34 cellular contexts compared by ENCODE assay signal in the genomic region with DNA sequence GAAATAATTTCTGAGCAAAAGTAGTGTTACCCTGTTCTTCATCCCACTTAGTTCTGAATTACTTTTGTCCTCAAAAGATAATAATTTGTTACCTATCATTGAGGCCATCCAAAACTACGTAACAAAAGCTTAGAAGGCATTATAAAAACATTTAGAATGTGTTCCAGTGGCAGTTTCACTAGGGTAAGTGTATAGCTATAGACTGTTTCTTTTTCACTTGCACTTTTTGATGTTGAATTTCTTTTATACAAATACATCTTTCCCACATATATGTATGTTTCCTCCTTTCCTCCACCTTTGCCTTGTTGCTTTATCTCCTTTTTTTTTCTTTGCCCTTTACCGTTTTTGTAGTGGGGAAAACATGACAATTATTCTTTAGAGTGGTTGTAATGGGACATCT.
"Had no signal": no experiment of that assay in that cellular context is flagged by ENCODE, and none has a peak within 500 bp of the region (broad histone marks: within the 10 kb centered on the region; RNA-seq: fewer than 3 reads in every experiment).

No MANE protein-coding gene starts in this region.

- H3K27ac ChIP-seq: adrenal gland, body of pancreas, breast epithelium, Peyer's patch, WERI-Rb-1 had no signal

- ATAC-seq: activated CD8-positive, alpha-beta T cell treated with anti-CD3 and anti-CD28 coated beads, Interleukin-2, amount 10 ng/mL, durations not matched to agents 7 days and 5 days; activated T-cell treated with anti-CD3 and anti-CD28 coated beads, Interleukin-2, amount 50 U/mL, for 4 hours; body of pancreas; PC-3 had no signal

- H3K9me3 ChIP-seq: adrenal gland, body of pancreas, breast epithelium, Peyer's patch had no signal

- H3K9me3 Mint-ChIP-seq: activated CD4-positive, alpha-beta T cell treated with anti-CD3 and anti-CD28 coated beads, Interleukin-2, amount 10 ng/mL, durations not matched to agents 7 days and 5 days; activated naive CD8-positive, alpha-beta T cell treated with anti-CD3 and anti-CD28 coated beads, Interleukin-2, amount 10 ng/mL, durations not matched to agents 7 days and 5 days; activated T-cell treated with anti-CD3 and anti-CD28 coated beads, Interleukin-2, amount 50 U/mL, for 4 hours had no signal

- H3K4me3 Mint-ChIP-seq: activated CD4-positive, alpha-beta T cell treated with anti-CD3 and anti-CD28 coated beads, Interleukin-2, amount 10 ng/mL, durations not matched to agents 7 days and 5 days; activated CD8-positive, alpha-beta T cell treated with anti-CD3 and anti-CD28 coated beads, Interleukin-2, amount 10 ng/mL, durations not matched to agents 7 days and 5 days; activated naive CD8-positive, alpha-beta T cell treated with anti-CD3 and anti-CD28 coated beads, Interleukin-2, amount 10 ng/mL, durations not matched to agents 7 days and 5 days; activated T-cell treated with anti-CD3 and anti-CD28 coated beads, Interleukin-2, amount 50 U/mL, for 4 hours had no signal

- DNase-seq: activated CD4-positive, alpha-beta T cell treated with anti-CD3 and anti-CD28 coated beads for 1 hour; activated CD4-positive, alpha-beta T cell treated with anti-CD3 and anti-CD28 coated beads, Interleukin-2, amount 10 ng/mL, durations not matched to agents 7 days and 5 days; activated CD4-positive, alpha-beta T cell treated with anti-CD3 and anti-CD28 coated beads, Interleukin-2, amount 50 U/mL, for 48 hours; activated CD4-positive, CD25-positive, alpha-beta regulatory T cell; activated CD8-positive, alpha-beta T cell treated with anti-CD3 and anti-CD28 coated beads, Interleukin-2, amount 10 ng/mL, durations not matched to agents 7 days and 5 days; activated effector memory CD4-positive, alpha-beta T cell treated with anti-CD3 and anti-CD28 coated beads, Interleukin-2, amount 50 U/mL, for 16 hours; activated naive CD4-positive, alpha-beta T cell; activated naive CD4-positive, alpha-beta T cell treated with anti-CD3 and anti-CD28 coated beads, Interleukin-2, amount 50 U/mL, for 16 hours; activated naive CD8-positive, alpha-beta T cell treated with anti-CD3 and anti-CD28 coated beads, Interleukin-2, amount 10 ng/mL, durations not matched to agents 7 days and 5 days; activated T-cell treated with anti-CD3 and anti-CD28 coated beads, Interleukin-2, amount 50 U/mL, for 4 hours; adrenal gland; body of pancreas; caudate nucleus; cerebellar nuclear complex; NCI-H1092 treated with DMSO at 0.1 percent for 48 hours; NCI-H1417; NCI-H146; NCI-H187; NCI-H2029 treated with DMSO at 0.1 percent for 48 hours; NCI-H2107; NCI-H2171; NCI-H510A; NCI-H526; NCI-H748 treated with DMSO at 0.1 percent for 48 hours; NK-92 treated with Interleukin-12 subunit alpha and Interleukin-12 subunit beta, amount 100 ng/mL, for 24 hours; PC-3; Peyer's patch; RPMI8226; SIG-M5; SW 1271; T-helper 1 cell; T1000; WERI-Rb-1 had no signal

- H3K27ac Mint-ChIP-seq: activated CD4-positive, alpha-beta T cell treated with anti-CD3 and anti-CD28 coated beads, Interleukin-2, amount 10 ng/mL, durations not matched to agents 7 days and 5 days; activated CD8-positive, alpha-beta T cell treated with anti-CD3 and anti-CD28 coated beads, Interleukin-2, amount 10 ng/mL, durations not matched to agents 7 days and 5 days; activated naive CD8-positive, alpha-beta T cell treated with anti-CD3 and anti-CD28 coated beads, Interleukin-2, amount 10 ng/mL, durations not matched to agents 7 days and 5 days had no signal

- H3K4me1 ChIP-seq: body of pancreas, breast epithelium, Peyer's patch had no signal

- H3K4me3 ChIP-seq: adrenal gland, body of pancreas, breast epithelium, Peyer's patch had no signal

- H3K27me3 Mint-ChIP-seq: activated CD4-positive, alpha-beta T cell treated with anti-CD3 and anti-CD28 coated beads, Interleukin-2, amount 10 ng/mL, durations not matched to agents 7 days and 5 days; activated naive CD8-positive, alpha-beta T cell treated with anti-CD3 and anti-CD28 coated beads, Interleukin-2, amount 10 ng/mL, durations not matched to agents 7 days and 5 days had no signal

- H3K27me3 ChIP-seq: adrenal gland, body of pancreas, breast epithelium, Peyer's patch had no signal

- H3K4me1 Mint-ChIP-seq: activated CD4-positive, alpha-beta T cell treated with anti-CD3 and anti-CD28 coated beads, Interleukin-2, amount 10 ng/mL, durations not matched to agents 7 days and 5 days had no signal

- H3K36me3 ChIP-seq: breast epithelium had no signal
